Comparison of ENCODE assay signal across 27 cellular contexts in genomic region chr10:58578366-58578765, GRCh38.
DNase-seq lines count a peak whose midpoint lies in the region; ATAC-seq and TF ChIP-seq lines count a peak whose summit lies in the region.
"Had no signal": no experiment of that assay in that cellular context is flagged by ENCODE, and none has a peak within 500 bp of the region (broad histone marks: within the 10 kb centered on the region; RNA-seq: fewer than 3 reads in every experiment).

No MANE protein-coding gene starts in this region.

- TF ChIP-seq POLR2A in heart left ventricle (IDR thresholded peaks at IDR 0.05), result no peak
- no peak for TF ChIP-seq POLR2A in uterus (IDR thresholded peaks at IDR 0.05)

- H3K4me3 ChIP-seq in heart left ventricle, result no peak overlapping the region
- H3K4me3 ChIP-seq in neutrophil (ENCODE audit: low read depth in 1 of 2, low read length in 1 of 2), result no peak overlapping the region
- no peak overlapping the region for H3K4me3 ChIP-seq in uterus
- no peak overlapping the region for H3K4me3 ChIP-seq in brain microvascular endothelial cell (ENCODE audit: low read depth, low read length)
- H3K4me3 ChIP-seq: colonic mucosa, lung, PC-9, prostate gland, tibial nerve had no signal

- peak in 1 of 4 donors; percentile 46 for ATAC-seq in heart left ventricle
- ATAC-seq in Right ventricle myocardium inferior, result no peak
- no peak for ATAC-seq in HG03520 (IDR thresholded peaks at IDR 0.05; ENCODE audit: unreplicated experiment)
- ATAC-seq: activated CD8-positive, alpha-beta memory T cell treated with anti-CD3 and anti-CD28 coated beads, Interleukin-2, amount 10 ng/mL, durations not matched to agents 7 days and 5 days; activated T-cell treated with anti-CD3 and anti-CD28 coated beads, Interleukin-2, amount 50 U/mL, for 72 hours; CD8-positive, alpha-beta T cell; effector memory CD8-positive, alpha-beta T cell had no signal

- intact Hi-C loops in heart left ventricle (cut with DNase I) (no loop called here), Right ventricle myocardium inferior (cut with DNase I) (no loop called here), uterus (cut with DNase I; ENCODE audit: low total_unique reads) (no loop called here)

- H3K9me3 ChIP-seq in heart left ventricle (peaks cover 0 to 11% (median 0%) of the 10 kb centered on the region in 12 donors), neutrophil (no peaks in the 10 kb centered on the region), uterus (no peaks in the 10 kb centered on the region)
- H3K9me3 ChIP-seq: colonic mucosa, prostate gland had no signal

- H3K4me1 ChIP-seq in heart left ventricle (peaks cover 0 to 62% (median 8%) of the 10 kb centered on the region in 12 donors), neutrophil (ENCODE audit: control insufficient read depth in 1 of 2, insufficient read depth in 1 of 2, low read depth in 1 of 2, low read length in 1 of 2) (peaks cover 25 to 27% of the 10 kb centered on the region in 2 experiments), uterus (no peaks in the 10 kb centered on the region)
- H3K4me1 ChIP-seq: colonic mucosa, prostate gland had no signal

- DNase-seq in heart left ventricle, result no peak
- no peak for DNase-seq in Right ventricle myocardium inferior (ENCODE audit: missing footprints)
- DNase-seq in fibroblast of peridontal ligament (ENCODE audit: extremely low read depth), result peak; percentile 35
- no peak for DNase-seq in uterus
- DNase-seq in brain microvascular endothelial cell, result no peak
- no peak for DNase-seq in activated CD4-positive, alpha-beta T cell treated with anti-CD3 and anti-CD28 coated beads, Interleukin-2, amount 50 U/mL, for 1 hour
- DNase-seq: activated CD4-positive, alpha-beta T cell treated with anti-CD3 and anti-CD28 coated beads, Interleukin-2, amount 10 ng/mL, durations not matched to agents 7 days and 5 days; activated CD8-positive, alpha-beta memory T cell treated with anti-CD3 and anti-CD28 coated beads, Interleukin-2, amount 10 ng/mL, durations not matched to agents 7 days and 5 days; activated naive CD4-positive, alpha-beta T cell treated with Interleukin-2 at 50 U/mL for 16 hours; activated T-cell treated with anti-CD3 and anti-CD28 coated beads, Interleukin-2, amount 50 U/mL, for 72 hours; CD8-positive, alpha-beta T cell; colonic mucosa; DMS153; effector memory CD8-positive, alpha-beta T cell; erythroblast; Kasumi-1; kidney; NCI-H524 treated with DMSO at 0.1 percent for 48 hours; NK-92 treated with Interleukin-12 subunit alpha and Interleukin-12 subunit beta, amount 100 ng/mL, for 24 hours; PC-9; SHP77 treated with DMSO at 0.1 percent for 48 hours; WERI-Rb-1 had no signal

- H3K27ac ChIP-seq in heart left ventricle (peak overlapping the region in 10 of 12 donors; percentile 3 to 78 (median 34)), neutrophil (peak overlapping the region; percentile 60), uterus (peak overlapping the region; percentile 26 to 42), brain microvascular endothelial cell (no peak overlapping the region)
- H3K27ac ChIP-seq: colonic mucosa, PC-9, prostate gland, WERI-Rb-1 had no signal

- TF ChIP-seq CTCF in heart left ventricle (IDR thresholded peaks at IDR 0.05) (no peak), neutrophil (IDR thresholded peaks at IDR 0.05) (no peak), uterus (IDR thresholded peaks at IDR 0.05) (no peak), brain microvascular endothelial cell (IDR thresholded peaks at IDR 0.05; ENCODE audit: low read depth, low read length, missing control alignments) (no peak)

- in situ Hi-C loops in brain microvascular endothelial cell (cut with HindIII; ENCODE audit: low pct_ligation_motif_present, low sequenced_read_pairs), result no loop called here

- H3K27me3 ChIP-seq in heart left ventricle (peaks cover 0 to 3% (median 0%) of the 10 kb centered on the region in 9 donors), neutrophil (no peaks in the 10 kb centered on the region), uterus (no peaks in the 10 kb centered on the region), brain microvascular endothelial cell (replicated peaks) (no peaks in the 10 kb centered on the region)
- H3K27me3 ChIP-seq: colonic mucosa, tibial nerve had no signal

- WGBS in heart left ventricle, 4 donors, result 78 to 87% (median 85%) methylated on average over 8 of the region's 8 CpGs

- no peaks in the 10 kb centered on the region for H3K36me3 ChIP-seq in heart left ventricle
- H3K36me3 ChIP-seq in neutrophil, result no peaks in the 10 kb centered on the region
- H3K36me3 ChIP-seq in uterus, result no peaks in the 10 kb centered on the region
- H3K36me3 ChIP-seq in brain microvascular endothelial cell (replicated peaks), result no peaks in the 10 kb centered on the region
- H3K36me3 ChIP-seq: colonic mucosa, prostate gland, tibial nerve, WERI-Rb-1 had no signal
